Comparison of ENCODE assay signal across 9 cellular contexts in genomic region chr21:33544451-33544850, GRCh38. TPM values are rescaled to one million over a fixed set of nuclear protein-coding genes. Genes with fewer than 3 reads are reported as not detected.
DNase-seq lines count a peak whose midpoint lies in the region; ATAC-seq, FAIRE-seq and TF ChIP-seq lines count a peak whose summit lies in the region.
"Had no signal": no experiment of that assay in that cellular context is flagged by ENCODE, and none has a peak within 500 bp of the region (broad histone marks: within the 10 kb centered on the region; RNA-seq: fewer than 3 reads in every experiment).

No MANE protein-coding gene starts in this region.

- peak overlapping the region; percentile 83 for H3K4me3 Mint-ChIP-seq in Calu3 (ENCODE audit: low read depth, unreplicated experiment)

- H4K91ac ChIP-seq in trophoblast cell (ENCODE audit: low read depth, low read length) = no peak overlapping the region

- H3K4me1 ChIP-seq in PC-3 (ENCODE audit: insufficient read depth, low read length) (peaks cover 22% of the 10 kb centered on the region), trophoblast cell (ENCODE audit: control insufficient read depth in 1 of 2, insufficient read depth in 2 of 2, low read length in 2 of 2) (peaks cover 0 to 4% of the 10 kb centered on the region in 2 experiments)

- ATAC-seq in PC-3 = no peak
- no peak for ATAC-seq in GM21423 (IDR thresholded peaks at IDR 0.05; ENCODE audit: unreplicated experiment)

- H2BK120ac ChIP-seq in trophoblast cell (ENCODE audit: insufficient read depth, low read length, poor library complexity) = no peak overlapping the region

- H2AK5ac ChIP-seq in trophoblast cell (ENCODE audit: low read length) = no peak overlapping the region

- no peaks in the 10 kb centered on the region for H3K9me3 Mint-ChIP-seq in Calu3 (ENCODE audit: low read depth, unreplicated experiment)

- H3K27ac ChIP-seq in PC-3 (ENCODE audit: low read length) (no peak overlapping the region), trophoblast cell (ENCODE audit: low read depth, low read length) (no peak overlapping the region)

- no peaks in the 10 kb centered on the region for H3K27me3 Mint-ChIP-seq in Calu3 (ENCODE audit: unreplicated experiment)

- H3K18ac ChIP-seq in trophoblast cell (ENCODE audit: low read length) = no peak overlapping the region

- no peaks in the 10 kb centered on the region for H3F3A ChIP-seq in PC-3 (ENCODE audit: low read length, unreplicated experiment)

- no peak overlapping the region for H3K14ac ChIP-seq in trophoblast cell (ENCODE audit: low read length)

- no CpG with 5 or more reads among the region's 5 CpGs for WGBS in trophoblast cell (ENCODE audit: extremely low coverage, insufficient coverage, insufficient read length)

- CTCF ChIA-PET in Calu3 (lab: Charles Lee) (interaction anchor here (0.6 kb wide), 4 partner anchors 127 to 378 kb away, joined by 3 to 6 read pairs (median 3); no protein-coding TSS in a partner anchor), PC-3 (lab: Charles Lee) (interaction anchor here (0.7 to 1.2 kb wide), 2 partner anchors 61 to 64 kb away, joined by 3 to 4 read pairs; partner anchors contain the start of gene TMEM50B)

- H2BK5ac ChIP-seq in trophoblast cell (ENCODE audit: low read depth, low read length, poor library complexity) = no peak overlapping the region

- no peak overlapping the region for H3K23ac ChIP-seq in trophoblast cell (ENCODE audit: low read length)

- H3K9ac ChIP-seq in PC-3 (ENCODE audit: low read length) (peak overlapping the region; percentile 99), trophoblast cell (ENCODE audit: low read length) (no peak overlapping the region)

- H3K4me2 ChIP-seq in PC-3 (ENCODE audit: low read length) = peak overlapping the region; percentile 91
- peak overlapping the region; percentile 67 for H3K4me2 ChIP-seq in trophoblast cell (ENCODE audit: low read length)

- H3K9me3 ChIP-seq in PC-3 (ENCODE audit: low read length) (no peaks in the 10 kb centered on the region), trophoblast cell (ENCODE audit: insufficient read depth, low read depth, low read length) (no peaks in the 10 kb centered on the region)

- peaks cover 62% of the 10 kb centered on the region for H4K20me1 ChIP-seq in PC-3 (ENCODE audit: low read length)

- BruUV-seq in Calu3 (replicated peaks; lab: Mats Ljungman, UMichigan) (no TSS peak), PC-3 (replicated peaks; lab: Mats Ljungman, UMichigan) (no TSS peak)

- TF ChIP-seq CTCF in Calu3 (IDR thresholded peaks at IDR 0.05; ENCODE audit: unreplicated experiment) (no peak), PC-3 (conservative IDR thresholded peaks at IDR 0.05; ENCODE audit: low read depth, low read length) (no peak), epithelial cell of esophagus (IDR thresholded peaks at IDR 0.05; ENCODE audit: insufficient read depth, low read depth, low read length, missing control alignments) (no peak)

- peaks cover 84% of the 10 kb centered on the region for H3K36me3 Mint-ChIP-seq in Calu3 (ENCODE audit: insufficient read depth, unreplicated experiment)

- H3K79me1 ChIP-seq in trophoblast cell (ENCODE audit: low read length) = peaks cover 10% of the 10 kb centered on the region

- DNase-seq in Calu3 (no peak), PC-3 (no peak), epithelial cell of esophagus (ENCODE audit: low read depth) (no peak), trophoblast cell (no peak), GM12892 (ENCODE audit: insufficient read length) (no peak), medulla oblongata (ENCODE audit: extremely low spot score) (no peak)
- no peak for DNase-seq in NK-92 treated with Interleukin-12 subunit alpha and Interleukin-12 subunit beta, amount 100 ng/mL, for 24 hours (lab: John Stamatoyannopoulos, UW)
- DNase-seq: NCI-H2029 treated with DMSO at 0.1 percent for 48 hours had no signal

- no peak for FAIRE-seq in GM12892 (lab: Jason Lieb, UNC)

- no peak overlapping the region for H2AFZ ChIP-seq in PC-3 (ENCODE audit: low read length)
- H2AFZ ChIP-seq in trophoblast cell (ENCODE audit: insufficient read depth, low read length, poor library complexity) = no peak overlapping the region

- no peaks in the 10 kb centered on the region for H3K4me1 Mint-ChIP-seq in Calu3 (ENCODE audit: low read depth, unreplicated experiment)

- no peak overlapping the region for H4K8ac ChIP-seq in trophoblast cell (ENCODE audit: low read depth, low read length)

- H3K79me2 ChIP-seq in PC-3 (ENCODE audit: low read length) = peaks cover 96% of the 10 kb centered on the region
- peaks cover 8% of the 10 kb centered on the region for H3K79me2 ChIP-seq in trophoblast cell (ENCODE audit: control insufficient read depth, insufficient read depth, low read length, poor library complexity)

- H3K4me3 ChIP-seq in PC-3 (ENCODE audit: low read length) (peak overlapping the region; percentile 94), epithelial cell of esophagus (ENCODE audit: low read length) (peak overlapping the region; percentile 69), trophoblast cell (ENCODE audit: low read depth, low read length) (no peak overlapping the region)

- intact Hi-C loops in Calu3 (cut with micrococcal nuclease; ENCODE audit: unreplicated experiment) = no loop called here
- intact Hi-C loops in PC-3 (cut with micrococcal nuclease) = loop anchor here (5.0 kb wide), 3 partner anchors 43 to 162 kb away; partner anchors contain the start of gene DONSON

- TF ChIP-seq POLR2A in GM12892 (IDR thresholded peaks at IDR 0.05; ENCODE audit: low read depth, low read length) = no peak

- POLR2A ChIA-PET in PC-3 (lab: Charles Lee; ENCODE audit: unreplicated experiment) = interaction anchor here (0.6 kb wide), 1 partner anchor 1004 kb away, joined by 5 read pairs; no protein-coding TSS in a partner anchor

- H3K9me2 ChIP-seq in PC-3 (replicated peaks; ENCODE audit: low read length) = no peaks in the 10 kb centered on the region

- peak overlapping the region; percentile 73 for H3K4ac ChIP-seq in trophoblast cell (ENCODE audit: low read depth, low read length)

- H3K36me3 ChIP-seq in PC-3 (ENCODE audit: low read depth, low read length) (peaks cover 29% of the 10 kb centered on the region), trophoblast cell (ENCODE audit: control insufficient read depth in 1 of 2, insufficient read depth in 2 of 2, low read length in 2 of 2) (peaks cover 4 to 8% of the 10 kb centered on the region in 2 experiments)

- H2BK12ac ChIP-seq in trophoblast cell (ENCODE audit: low read length) = no peak overlapping the region

- peak overlapping the region; percentile 93 for H3K27ac Mint-ChIP-seq in Calu3 (ENCODE audit: unreplicated experiment)

- H4K12ac ChIP-seq in trophoblast cell (ENCODE audit: low read depth, low read length) = no peak overlapping the region

- H3K27me3 ChIP-seq in PC-3 (ENCODE audit: low read length) (no peaks in the 10 kb centered on the region), trophoblast cell (ENCODE audit: insufficient read depth, low read length) (no peaks in the 10 kb centered on the region)

RNA-seq across cellular contexts. Expression of gene SON, which starts 1.6 kb away (rescaled TPM):
- total RNA-seq in Calu3 (2022) = 188 and 191 TPM in 2 replicates
- total RNA-seq in PC-3 (2014; rRNA removed) = 180 and 373 TPM in 2 replicates
- 138 and 139 TPM in 2 replicates for polyA plus RNA-seq in trophoblast cell (2013)
- 144 TPM for polyA plus RNA-seq in GM12892 (2012; ENCODE audit: missing spikeins)

RNA-seq across cellular contexts. Expression of gene GART, which starts 2.5 kb away (rescaled TPM):
- total RNA-seq in Calu3 (2022) (102 TPM in 2 replicates), PC-3 (2014; rRNA removed) (118 and 142 TPM in 2 replicates)
- 56.6 and 56.7 TPM in 2 replicates for polyA plus RNA-seq in trophoblast cell (2013)
- polyA plus RNA-seq in GM12892 (2012; ENCODE audit: missing spikeins) = 82.7 TPM

RNA-seq across cellular contexts. Expression of gene DONSON, which starts 44.0 kb away (rescaled TPM):
- 13.8 and 18.2 TPM in 2 replicates for total RNA-seq in Calu3 (2022)
- 29.2 and 41.9 TPM in 2 replicates for total RNA-seq in PC-3 (2014; rRNA removed)
- 34.0 and 34.1 TPM in 2 replicates for polyA plus RNA-seq in trophoblast cell (2013)
- polyA plus RNA-seq in GM12892 (2012; ENCODE audit: missing spikeins) = 50.5 TPM

RNA-seq across cellular contexts. Expression of gene DNAJC28, which starts 52.9 kb away (rescaled TPM):
- total RNA-seq in Calu3 (2022) = 1.2 and 2.0 TPM in 2 replicates
- 0.29 and 0.44 TPM in 2 replicates for total RNA-seq in PC-3 (2014; rRNA removed)
- 2.4 and 2.5 TPM in 2 replicates for polyA plus RNA-seq in trophoblast cell (2013)
- polyA plus RNA-seq in GM12892 (2012; ENCODE audit: missing spikeins) = 1.00 TPM
